ENCODE assay signal across 27 cellular contexts in genomic region chr2:204652063-204652462, GRCh38.
"Had no signal": no experiment of that assay in that cellular context is flagged by ENCODE, and none has a peak within 500 bp of the region (broad histone marks: within the 10 kb centered on the region; RNA-seq: fewer than 3 reads in every experiment).

No MANE protein-coding gene starts in this region.

- H3K9me3 ChIP-seq: suprapubic skin, testis, thoracic aorta, thyroid gland, tibial artery, transverse colon, upper lobe of right lung, uterus, vagina had no signal

- H3K36me3 ChIP-seq: stomach, suprapubic skin, thoracic aorta, thyroid gland, tibial artery, tibial nerve, transverse colon, upper lobe of left lung, upper lobe of right lung, uterus, vagina had no signal

- DNase-seq: stimulated activated CD4-positive, alpha-beta T cell treated with anti-CD3 and anti-CD28 coated beads, Interleukin-2, amount 100 ng/mL, for 48 hours; stimulated activated CD4-positive, alpha-beta T cell treated with anti-CD3 and anti-CD28 coated beads, Interleukin-4, amount 100 ng/mL, for 1 hour; stimulated activated CD4-positive, alpha-beta T cell treated with anti-CD3 and anti-CD28 coated beads, Interleukin-4, amount 100 ng/mL, for 24 hours; stimulated activated CD4-positive, alpha-beta T cell treated with anti-CD3 and anti-CD28 coated beads, Interleukin-4, amount 100 ng/mL, for 4 hours; stimulated activated CD8-positive, alpha-beta memory T cell treated with anti-CD3 and anti-CD28 coated beads, Interleukin-4, amount 100 ng/mL, for 48 hours; stimulated activated naive B cell treated with anti-CD40 and anti-IgM and Interleukin-4, amounts not matched to agents 10 μg/mL and 1 μg/mL and 100 μg/mL, for 72 hours; stimulated activated naive CD4-positive, alpha-beta T cell; stimulated activated naive CD4-positive, alpha-beta T cell treated with Interleukin-2 at 50 U/mL for 16 hours; stimulated activated naive CD8-positive, alpha-beta T cell treated with anti-CD3 and anti-CD28 coated beads, Interleukin-15, amount 100 ng/mL, for 72 hours; stimulated activated naive CD8-positive, alpha-beta T cell treated with anti-CD3 and anti-CD28 coated beads, Interleukin-15, Interleukin-2, amounts not matched to agents 100 U/mL and 50 U/mL, for 24 hours; stomach; substantia nigra; testis; thyroid gland; tibial artery; transverse colon; trophoblast cell; upper lobe of left lung; upper lobe of right lung; uterus had no signal

- H3K27me3 ChIP-seq: stomach, suprapubic skin, testis, thyroid gland, tibial artery, tibial nerve, transverse colon, upper lobe of left lung, upper lobe of right lung, uterus, vagina had no signal

- H3K4me1 ChIP-seq: uterus had no signal

- H3K4me3 ChIP-seq: stomach, suprapubic skin, testis, thoracic aorta, thyroid gland, tibial artery, tibial nerve, transverse colon, upper lobe of left lung, upper lobe of right lung, uterus, vagina had no signal

- ATAC-seq: stimulated activated effector memory CD8-positive, alpha-beta T cell treated with anti-CD3 and anti-CD28 coated beads, Interleukin-12 subunit alpha, Interleukin-12 subunit beta, amount 100 ng/mL, for 72 hours; stimulated activated memory B cell treated with anti-CD40 and anti-IgM and Interleukin-4, amounts not matched to agents 10 μg/mL and 1 μg/mL and 100 μg/mL, for 72 hours; stimulated activated naive B cell treated with anti-CD40 and anti-IgM and Interleukin-4, amounts not matched to agents 10 μg/mL and 1 μg/mL and 100 μg/mL, for 72 hours; stimulated activated naive CD8-positive, alpha-beta T cell treated with anti-CD3 and anti-CD28 coated beads, Interleukin-15, amount 100 ng/mL, for 72 hours; stimulated activated naive CD8-positive, alpha-beta T cell treated with anti-CD3 and anti-CD28 coated beads, Interleukin-15, Interleukin-2, amounts not matched to agents 100 U/mL and 50 U/mL, for 24 hours; upper lobe of right lung had no signal

- FAIRE-seq: urothelium cell line had no signal

- H3K27ac ChIP-seq: stomach, suprapubic skin, testis, thoracic aorta, thyroid gland, tibial artery, tibial nerve, transverse colon, upper lobe of left lung, upper lobe of right lung, uterus, vagina had no signal
